Comparison of ENCODE assay signal across 2 cellular contexts in the genomic region with DNA sequence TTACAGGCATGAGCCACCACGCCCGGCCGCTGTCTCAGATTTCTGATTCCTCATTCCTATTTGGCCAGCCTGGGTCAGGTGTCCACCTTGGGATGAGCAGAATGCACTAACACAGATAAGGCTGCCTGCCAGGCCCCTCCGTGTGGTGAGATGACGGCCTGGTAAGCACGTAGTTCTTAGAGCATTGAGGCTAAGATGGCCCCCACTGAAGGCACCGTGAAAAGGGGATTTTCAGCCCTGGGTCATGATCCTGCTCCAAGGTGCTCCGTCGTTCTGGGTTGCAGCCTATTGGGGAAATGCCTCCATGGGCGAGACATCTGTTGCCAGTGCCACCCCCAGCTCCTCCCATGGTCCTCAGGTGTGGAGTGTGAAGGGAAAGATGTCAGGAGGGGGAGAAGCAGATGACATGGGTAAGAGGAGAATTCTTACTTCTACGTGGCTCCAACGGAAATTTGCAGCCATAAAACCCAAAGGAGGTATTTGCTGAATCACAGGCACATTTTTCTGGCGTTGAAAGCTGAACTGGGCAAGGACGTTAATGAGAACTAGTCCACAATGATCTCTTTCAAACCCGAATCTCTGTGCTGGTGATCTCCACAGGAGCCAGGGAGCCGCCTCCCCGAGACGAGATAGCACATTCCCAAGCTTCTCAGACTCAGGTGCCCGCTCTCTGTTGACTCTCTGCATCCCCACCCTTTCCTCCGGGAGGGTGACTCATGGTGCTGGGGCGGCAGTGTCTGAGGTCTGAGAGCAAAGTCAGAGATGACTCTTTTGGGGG.
TF ChIP-seq lines count a peak whose summit lies in the region.

No MANE protein-coding gene starts in this region.

TF ChIP-seq in HCT116, 20 proteins besides CTCF, POLR2A, EP300 and RAD21 (continued from another document):
- TF ChIP-seq ELF1 (IDR thresholded peaks at IDR 0.05; ENCODE audit: borderline replicate concordance, low read depth) (no peak), ZNF274 (IDR thresholded peaks at IDR 0.05; ENCODE audit: low read depth, low read length) (no peak), SIN3A (IDR thresholded peaks at IDR 0.05; ENCODE audit: low read depth) (peak; percentile 69; the same call in 1 of the 2 replicates), YY1 (IDR thresholded peaks at IDR 0.05; ENCODE audit: extremely low read depth, insufficient replicate concordance, low read depth, low read length) (peak; percentile 30), CEBPB (IDR thresholded peaks at IDR 0.05; ENCODE audit: low read depth) (no peak; the same call in 1 of the 2 replicates), POLR2AphosphoS5 (IDR thresholded peaks at IDR 0.05; ENCODE audit: low read depth, low read length) (peak; percentile 55), EZH2 (IDR thresholded peaks at IDR 0.05) (no peak), JUND (IDR thresholded peaks at IDR 0.05) (peak; percentile 88), SRF (IDR thresholded peaks at IDR 0.05; ENCODE audit: low read depth) (no peak), TCF7L2 (IDR thresholded peaks at IDR 0.05; ENCODE audit: borderline replicate concordance, extremely low read depth, insufficient read depth, insufficient read length) (peak; percentile 60), CBX3 (IDR thresholded peaks at IDR 0.05; ENCODE audit: low read depth) (peak; percentile 71), ZFX (IDR thresholded peaks at IDR 0.05) (no peak)
- TF ChIP-seq, protein P1, sequence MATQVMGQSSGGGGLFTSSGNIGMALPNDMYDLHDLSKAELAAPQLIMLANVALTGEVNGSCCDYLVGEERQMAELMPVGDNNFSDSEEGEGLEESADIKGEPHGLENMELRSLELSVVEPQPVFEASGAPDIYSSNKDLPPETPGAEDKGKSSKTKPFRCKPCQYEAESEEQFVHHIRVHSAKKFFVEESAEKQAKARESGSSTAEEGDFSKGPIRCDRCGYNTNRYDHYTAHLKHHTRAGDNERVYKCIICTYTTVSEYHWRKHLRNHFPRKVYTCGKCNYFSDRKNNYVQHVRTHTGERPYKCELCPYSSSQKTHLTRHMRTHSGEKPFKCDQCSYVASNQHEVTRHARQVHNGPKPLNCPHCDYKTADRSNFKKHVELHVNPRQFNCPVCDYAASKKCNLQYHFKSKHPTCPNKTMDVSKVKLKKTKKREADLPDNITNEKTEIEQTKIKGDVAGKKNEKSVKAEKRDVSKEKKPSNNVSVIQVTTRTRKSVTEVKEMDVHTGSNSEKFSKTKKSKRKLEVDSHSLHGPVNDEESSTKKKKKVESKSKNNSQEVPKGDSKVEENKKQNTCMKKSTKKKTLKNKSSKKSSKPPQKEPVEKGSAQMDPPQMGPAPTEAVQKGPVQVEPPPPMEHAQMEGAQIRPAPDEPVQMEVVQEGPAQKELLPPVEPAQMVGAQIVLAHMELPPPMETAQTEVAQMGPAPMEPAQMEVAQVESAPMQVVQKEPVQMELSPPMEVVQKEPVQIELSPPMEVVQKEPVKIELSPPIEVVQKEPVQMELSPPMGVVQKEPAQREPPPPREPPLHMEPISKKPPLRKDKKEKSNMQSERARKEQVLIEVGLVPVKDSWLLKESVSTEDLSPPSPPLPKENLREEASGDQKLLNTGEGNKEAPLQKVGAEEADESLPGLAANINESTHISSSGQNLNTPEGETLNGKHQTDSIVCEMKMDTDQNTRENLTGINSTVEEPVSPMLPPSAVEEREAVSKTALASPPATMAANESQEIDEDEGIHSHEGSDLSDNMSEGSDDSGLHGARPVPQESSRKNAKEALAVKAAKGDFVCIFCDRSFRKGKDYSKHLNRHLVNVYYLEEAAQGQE (IDR thresholded peaks at IDR 0.05; ENCODE audit: low read depth) = no peak
- TF ChIP-seq, protein P2, sequence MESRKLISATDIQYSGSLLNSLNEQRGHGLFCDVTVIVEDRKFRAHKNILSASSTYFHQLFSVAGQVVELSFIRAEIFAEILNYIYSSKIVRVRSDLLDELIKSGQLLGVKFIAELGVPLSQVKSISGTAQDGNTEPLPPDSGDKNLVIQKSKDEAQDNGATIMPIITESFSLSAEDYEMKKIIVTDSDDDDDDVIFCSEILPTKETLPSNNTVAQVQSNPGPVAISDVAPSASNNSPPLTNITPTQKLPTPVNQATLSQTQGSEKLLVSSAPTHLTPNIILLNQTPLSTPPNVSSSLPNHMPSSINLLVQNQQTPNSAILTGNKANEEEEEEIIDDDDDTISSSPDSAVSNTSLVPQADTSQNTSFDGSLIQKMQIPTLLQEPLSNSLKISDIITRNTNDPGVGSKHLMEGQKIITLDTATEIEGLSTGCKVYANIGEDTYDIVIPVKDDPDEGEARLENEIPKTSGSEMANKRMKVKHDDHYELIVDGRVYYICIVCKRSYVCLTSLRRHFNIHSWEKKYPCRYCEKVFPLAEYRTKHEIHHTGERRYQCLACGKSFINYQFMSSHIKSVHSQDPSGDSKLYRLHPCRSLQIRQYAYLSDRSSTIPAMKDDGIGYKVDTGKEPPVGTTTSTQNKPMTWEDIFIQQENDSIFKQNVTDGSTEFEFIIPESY (IDR thresholded peaks at IDR 0.05; ENCODE audit: extremely low read depth, insufficient replicate concordance, low read length) = no peak
- TF ChIP-seq, protein P3, sequence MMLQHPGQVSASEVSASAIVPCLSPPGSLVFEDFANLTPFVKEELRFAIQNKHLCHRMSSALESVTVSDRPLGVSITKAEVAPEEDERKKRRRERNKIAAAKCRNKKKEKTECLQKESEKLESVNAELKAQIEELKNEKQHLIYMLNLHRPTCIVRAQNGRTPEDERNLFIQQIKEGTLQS (IDR thresholded peaks at IDR 0.05) = no peak
- TF ChIP-seq, protein P4, sequence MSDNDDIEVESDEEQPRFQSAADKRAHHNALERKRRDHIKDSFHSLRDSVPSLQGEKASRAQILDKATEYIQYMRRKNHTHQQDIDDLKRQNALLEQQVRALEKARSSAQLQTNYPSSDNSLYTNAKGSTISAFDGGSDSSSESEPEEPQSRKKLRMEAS (IDR thresholded peaks at IDR 0.05) = peak; percentile 68
TF ChIP-seq in HCT116: peak in this region for 10.

TF ChIP-seq in WTC11, 78 proteins besides CTCF, POLR2A, EP300 and RAD21 (continued from another document):
- TF ChIP-seq, protein P5, sequence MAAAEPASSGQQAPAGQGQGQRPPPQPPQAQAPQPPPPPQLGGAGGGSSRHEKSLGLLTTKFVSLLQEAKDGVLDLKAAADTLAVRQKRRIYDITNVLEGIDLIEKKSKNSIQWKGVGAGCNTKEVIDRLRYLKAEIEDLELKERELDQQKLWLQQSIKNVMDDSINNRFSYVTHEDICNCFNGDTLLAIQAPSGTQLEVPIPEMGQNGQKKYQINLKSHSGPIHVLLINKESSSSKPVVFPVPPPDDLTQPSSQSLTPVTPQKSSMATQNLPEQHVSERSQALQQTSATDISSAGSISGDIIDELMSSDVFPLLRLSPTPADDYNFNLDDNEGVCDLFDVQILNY (CRISPR knock-in tag; IDR thresholded peaks at IDR 0.05) = no peak
- TF ChIP-seq TCF7 (CRISPR knock-in tag; IDR thresholded peaks at IDR 0.05; ENCODE audit: low read depth) (no peak), JUN (CRISPR knock-in tag; IDR thresholded peaks at IDR 0.05) (no peak), ZNF423 (CRISPR knock-in tag; IDR thresholded peaks at IDR 0.05) (no peak), SMAD4 (CRISPR knock-in tag; IDR thresholded peaks at IDR 0.05) (no peak), ESRRA (CRISPR knock-in tag; IDR thresholded peaks at IDR 0.05; ENCODE audit: borderline replicate concordance) (no peak), CREB1 (CRISPR knock-in tag; IDR thresholded peaks at IDR 0.05) (no peak), NFE2L1 (CRISPR knock-in tag; IDR thresholded peaks at IDR 0.05) (no peak), CREM (CRISPR knock-in tag; IDR thresholded peaks at IDR 0.05) (no peak), TEAD4 (CRISPR knock-in tag; IDR thresholded peaks at IDR 0.05) (no peak)
- TF ChIP-seq, protein P6, sequence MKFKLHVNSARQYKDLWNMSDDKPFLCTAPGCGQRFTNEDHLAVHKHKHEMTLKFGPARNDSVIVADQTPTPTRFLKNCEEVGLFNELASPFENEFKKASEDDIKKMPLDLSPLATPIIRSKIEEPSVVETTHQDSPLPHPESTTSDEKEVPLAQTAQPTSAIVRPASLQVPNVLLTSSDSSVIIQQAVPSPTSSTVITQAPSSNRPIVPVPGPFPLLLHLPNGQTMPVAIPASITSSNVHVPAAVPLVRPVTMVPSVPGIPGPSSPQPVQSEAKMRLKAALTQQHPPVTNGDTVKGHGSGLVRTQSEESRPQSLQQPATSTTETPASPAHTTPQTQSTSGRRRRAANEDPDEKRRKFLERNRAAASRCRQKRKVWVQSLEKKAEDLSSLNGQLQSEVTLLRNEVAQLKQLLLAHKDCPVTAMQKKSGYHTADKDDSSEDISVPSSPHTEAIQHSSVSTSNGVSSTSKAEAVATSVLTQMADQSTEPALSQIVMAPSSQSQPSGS (CRISPR knock-in tag; IDR thresholded peaks at IDR 0.05; ENCODE audit: borderline replicate concordance, low read depth) = no peak
- TF ChIP-seq, protein P7, sequence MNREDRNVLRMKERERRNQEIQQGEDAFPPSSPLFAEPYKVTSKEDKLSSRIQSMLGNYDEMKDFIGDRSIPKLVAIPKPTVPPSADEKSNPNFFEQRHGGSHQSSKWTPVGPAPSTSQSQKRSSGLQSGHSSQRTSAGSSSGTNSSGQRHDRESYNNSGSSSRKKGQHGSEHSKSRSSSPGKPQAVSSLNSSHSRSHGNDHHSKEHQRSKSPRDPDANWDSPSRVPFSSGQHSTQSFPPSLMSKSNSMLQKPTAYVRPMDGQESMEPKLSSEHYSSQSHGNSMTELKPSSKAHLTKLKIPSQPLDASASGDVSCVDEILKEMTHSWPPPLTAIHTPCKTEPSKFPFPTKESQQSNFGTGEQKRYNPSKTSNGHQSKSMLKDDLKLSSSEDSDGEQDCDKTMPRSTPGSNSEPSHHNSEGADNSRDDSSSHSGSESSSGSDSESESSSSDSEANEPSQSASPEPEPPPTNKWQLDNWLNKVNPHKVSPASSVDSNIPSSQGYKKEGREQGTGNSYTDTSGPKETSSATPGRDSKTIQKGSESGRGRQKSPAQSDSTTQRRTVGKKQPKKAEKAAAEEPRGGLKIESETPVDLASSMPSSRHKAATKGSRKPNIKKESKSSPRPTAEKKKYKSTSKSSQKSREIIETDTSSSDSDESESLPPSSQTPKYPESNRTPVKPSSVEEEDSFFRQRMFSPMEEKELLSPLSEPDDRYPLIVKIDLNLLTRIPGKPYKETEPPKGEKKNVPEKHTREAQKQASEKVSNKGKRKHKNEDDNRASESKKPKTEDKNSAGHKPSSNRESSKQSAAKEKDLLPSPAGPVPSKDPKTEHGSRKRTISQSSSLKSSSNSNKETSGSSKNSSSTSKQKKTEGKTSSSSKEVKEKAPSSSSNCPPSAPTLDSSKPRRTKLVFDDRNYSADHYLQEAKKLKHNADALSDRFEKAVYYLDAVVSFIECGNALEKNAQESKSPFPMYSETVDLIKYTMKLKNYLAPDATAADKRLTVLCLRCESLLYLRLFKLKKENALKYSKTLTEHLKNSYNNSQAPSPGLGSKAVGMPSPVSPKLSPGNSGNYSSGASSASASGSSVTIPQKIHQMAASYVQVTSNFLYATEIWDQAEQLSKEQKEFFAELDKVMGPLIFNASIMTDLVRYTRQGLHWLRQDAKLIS (CRISPR knock-in tag; IDR thresholded peaks at IDR 0.05; ENCODE audit: borderline replicate concordance) = no peak
- TF ChIP-seq, protein P4 (CRISPR knock-in tag; IDR thresholded peaks at IDR 0.05) = no peak
- TF ChIP-seq, protein P8, sequence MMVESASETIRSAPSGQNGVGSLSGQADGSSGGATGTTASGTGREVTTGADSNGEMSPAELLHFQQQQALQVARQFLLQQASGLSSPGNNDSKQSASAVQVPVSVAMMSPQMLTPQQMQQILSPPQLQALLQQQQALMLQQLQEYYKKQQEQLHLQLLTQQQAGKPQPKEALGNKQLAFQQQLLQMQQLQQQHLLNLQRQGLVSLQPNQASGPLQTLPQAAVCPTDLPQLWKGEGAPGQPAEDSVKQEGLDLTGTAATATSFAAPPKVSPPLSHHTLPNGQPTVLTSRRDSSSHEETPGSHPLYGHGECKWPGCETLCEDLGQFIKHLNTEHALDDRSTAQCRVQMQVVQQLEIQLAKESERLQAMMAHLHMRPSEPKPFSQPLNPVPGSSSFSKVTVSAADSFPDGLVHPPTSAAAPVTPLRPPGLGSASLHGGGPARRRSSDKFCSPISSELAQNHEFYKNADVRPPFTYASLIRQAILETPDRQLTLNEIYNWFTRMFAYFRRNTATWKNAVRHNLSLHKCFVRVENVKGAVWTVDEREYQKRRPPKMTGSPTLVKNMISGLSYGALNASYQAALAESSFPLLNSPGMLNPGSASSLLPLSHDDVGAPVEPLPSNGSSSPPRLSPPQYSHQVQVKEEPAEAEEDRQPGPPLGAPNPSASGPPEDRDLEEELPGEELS (CRISPR knock-in tag; IDR thresholded peaks at IDR 0.05) = no peak
